Comparison of ENCODE assay signal across 8 cellular contexts in genomic region chr11:75577198-75577597, GRCh38. TPM values are rescaled to one million over a fixed set of nuclear protein-coding genes. Genes with fewer than 3 reads are reported as not detected.
DNase-seq lines count a peak whose midpoint lies in the region; ATAC-seq and TF ChIP-seq lines count a peak whose summit lies in the region.

No MANE protein-coding gene starts in this region.

- H3K27ac ChIP-seq in cardiac muscle cell (no peak overlapping the region), osteoblast (ENCODE audit: low read depth, low read length) (no peak overlapping the region)

- H3K9me3 Mint-ChIP-seq in dendritic cell treated with granulocyte-macrophage colony-stimulating factor and Interleukin-4, amounts not matched to agents 40 ng/mL and 50 ng/mL, for 4 days: peaks cover 11% of the 10 kb centered on the region

- no peak overlapping the region for H3K4me2 ChIP-seq in osteoblast (ENCODE audit: insufficient read depth, low read length)

- no peaks in the 10 kb centered on the region for H3K4me1 ChIP-seq in cardiac muscle cell (ENCODE audit: low read depth)
- H3K4me1 ChIP-seq in osteoblast (ENCODE audit: insufficient read depth, low read length): peaks cover 7% of the 10 kb centered on the region

- no peak overlapping the region for H3K4me3 Mint-ChIP-seq in dendritic cell treated with granulocyte-macrophage colony-stimulating factor and Interleukin-4, amounts not matched to agents 40 ng/mL and 50 ng/mL, for 4 days

- TF ChIP-seq CTCF in cardiac muscle cell (IDR thresholded peaks at IDR 0.05; ENCODE audit: low read depth, low read length) (peak; percentile 58), osteoblast (IDR thresholded peaks at IDR 0.05; ENCODE audit: extremely low read depth, low read depth, low read length) (peak; percentile 53)

- H3K27me3 ChIP-seq in cardiac muscle cell (no peaks in the 10 kb centered on the region), osteoblast (ENCODE audit: insufficient read depth, low read length) (no peaks in the 10 kb centered on the region)

- H3K9me3 ChIP-seq in cardiac muscle cell (ENCODE audit: low read depth) (no peaks in the 10 kb centered on the region), osteoblast (ENCODE audit: low read depth, low read length) (no peaks in the 10 kb centered on the region)

- peaks cover 30% of the 10 kb centered on the region for H3K27me3 Mint-ChIP-seq in dendritic cell treated with granulocyte-macrophage colony-stimulating factor and Interleukin-4, amounts not matched to agents 40 ng/mL and 50 ng/mL, for 4 days

- peaks cover 19% of the 10 kb centered on the region for H4K20me1 ChIP-seq in osteoblast (ENCODE audit: insufficient read depth, low read length)

- DNase-seq in cardiac muscle cell (ENCODE audit: low read depth in 1 of 2, low spot score in 1 of 2): peak in 1 of 2 donors; percentile 55
- no peak for DNase-seq in cardiac septum (ENCODE audit: low spot score)
- DNase-seq in activated CD4-positive, CD25-positive, alpha-beta regulatory T cell treated with anti-CD3 and anti-CD28 coated beads, Interleukin-2, amount 50 U/mL, for 16 hours (ENCODE audit: low read depth, low spot score): peak; percentile 23
- peak; percentile 81 for DNase-seq in osteoblast (ENCODE audit: insufficient read length, low spot score, missing footprints)
- no peak for DNase-seq in NCI-H524 treated with DMSO at 0.1 percent for 48 hours (lab: John Stamatoyannopoulos, UW)
- DNase-seq in Ammon's horn (ENCODE audit: low spot score): no peak

- no peak overlapping the region for H2AFZ ChIP-seq in osteoblast (ENCODE audit: low read length)

- no peak for ATAC-seq in GM18519 (IDR thresholded peaks at IDR 0.05; ENCODE audit: low FRiP score, unreplicated experiment)

- peak overlapping the region; percentile 10 for H3K27ac Mint-ChIP-seq in dendritic cell treated with granulocyte-macrophage colony-stimulating factor and Interleukin-4, amounts not matched to agents 40 ng/mL and 50 ng/mL, for 4 days

- H3K4me1 Mint-ChIP-seq in dendritic cell treated with granulocyte-macrophage colony-stimulating factor and Interleukin-4, amounts not matched to agents 40 ng/mL and 50 ng/mL, for 4 days (ENCODE audit: low read depth): peaks cover 27% of the 10 kb centered on the region

- intact Hi-C loops in cardiac septum (cut with DNase I): loop anchor here (2.0 kb wide), 1 partner anchor 30 kb away; no protein-coding TSS in a partner anchor
- intact Hi-C loops in dendritic cell treated with granulocyte-macrophage colony-stimulating factor and Interleukin-4, amounts not matched to agents 40 ng/mL and 50 ng/mL, for 4 days (cut with micrococcal nuclease): no loop called here

- H3K79me2 ChIP-seq in osteoblast (ENCODE audit: insufficient read depth, low read length): peaks cover 2% of the 10 kb centered on the region

- peaks cover 10% of the 10 kb centered on the region for H3K36me3 Mint-ChIP-seq in dendritic cell treated with granulocyte-macrophage colony-stimulating factor and Interleukin-4, amounts not matched to agents 40 ng/mL and 50 ng/mL, for 4 days (ENCODE audit: low read depth)

- H3K36me3 ChIP-seq in cardiac muscle cell (peaks cover 22% of the 10 kb centered on the region), osteoblast (ENCODE audit: insufficient read depth, low read length) (peaks cover 25% of the 10 kb centered on the region)

- H3K4me3 ChIP-seq in cardiac muscle cell (no peak overlapping the region), osteoblast (ENCODE audit: insufficient read depth, low read length) (no peak overlapping the region)

RNA-seq across cellular contexts. Expression of gene SERPINH1, which starts 15.1 kb away (rescaled TPM):
- total RNA-seq in cardiac muscle cell (955 and 1,181 TPM in 2 replicates), cardiac septum (133 TPM), osteoblast (1,145 and 1,318 TPM in 2 replicates)
- 441 and 444 TPM in 2 replicates for polyA plus RNA-seq in cardiac muscle cell

RNA-seq across cellular contexts. Expression of gene GDPD5, which starts 51.5 kb away (rescaled TPM):
- total RNA-seq in cardiac muscle cell: 5.8 and 19.4 TPM in 2 replicates
- polyA plus RNA-seq in cardiac muscle cell: 6.6 and 16.6 TPM in 2 replicates
- 6.9 TPM for total RNA-seq in cardiac septum
- 13.4 and 14.1 TPM in 2 replicates for total RNA-seq in osteoblast

Comparison
In these comparisons a context has a peak if more than half of its experiments do, and no peak if none do; other contexts are left out.
1. DNase-seq: peak in activated CD4-positive, CD25-positive, alpha-beta regulatory T cell treated with anti-CD3 and anti-CD28 coated beads, Interleukin-2, amount 50 U/mL, for 16 hours (single experiment) and osteoblast (single experiment); none in cardiac septum (single experiment), NCI-H524 treated with DMSO at 0.1 percent for 48 hours (single experiment) and Ammon's horn (single experiment).